In genomic region chr3:42590989-42591756, GRCh38 we compare ENCODE assay signal across 8 cellular contexts. TPM values are rescaled to one million over a fixed set of nuclear protein-coding genes. Genes with fewer than 3 reads are reported as not detected.
A peak's percentile ranks its signal among the peaks of the same experiment; 100 is the strongest.
DNase-seq lines count a peak whose midpoint lies in the region; TF ChIP-seq lines count a peak whose summit lies in the region.

No MANE protein-coding gene starts in this region.

- TF ChIP-seq EP300 in neural cell (conservative IDR thresholded peaks at IDR 0.05; ENCODE audit: poor library complexity, severe bottlenecking), result no peak

- peaks cover 3% of the 10 kb centered on the region; the same call in 1 of the 2 replicates for H3K36me3 ChIP-seq in GM06990 (ENCODE audit: control insufficient read depth, insufficient read depth, low read length)
- peaks cover 49% of the 10 kb centered on the region for H3K36me3 ChIP-seq in OCI-LY7 (ENCODE audit: insufficient read depth, low read length)
- peaks cover 16% of the 10 kb centered on the region for H3K36me3 ChIP-seq in effector memory CD4-positive, alpha-beta T cell (ENCODE audit: control insufficient read depth, insufficient read depth, low read length)
- no peaks in the 10 kb centered on the region for H3K36me3 ChIP-seq in neural cell (ENCODE audit: insufficient read depth, low read length)

- DNase-seq in GM06990 (ENCODE audit: extremely low read depth, insufficient read length), result no peak
- peak; percentile 25 for DNase-seq in OCI-LY7 (ENCODE audit: low spot score)
- DNase-seq in effector memory CD4-positive, alpha-beta T cell, result no peak
- DNase-seq in iPS-NIHi11 (ENCODE audit: low spot score), result no peak
- DNase-seq in UCSD-AML1 (lab: John Stamatoyannopoulos, UW; ENCODE audit: unreplicated experiment), result no peak
- no peak for DNase-seq in GDM1 (lab: John Stamatoyannopoulos, UW)
- DNase-seq in NCI-H1105 (lab: John Stamatoyannopoulos, UW), result no peak

- H3K4me3 ChIP-seq in GM06990 (replicated peaks; ENCODE audit: low read depth, low read length) (peak overlapping the region; percentile 84), OCI-LY7 (ENCODE audit: low read depth, low read length, poor library complexity, severe bottlenecking) (peak overlapping the region; percentile 95), neural cell (ENCODE audit: low read length) (peak overlapping the region; percentile 71)
- peak overlapping the region; percentile 62 for H3K4me3 ChIP-seq in effector memory CD4-positive, alpha-beta T cell (ENCODE audit: insufficient read depth, low read depth, low read length, poor library complexity, severe bottlenecking)

- peak overlapping the region; percentile 62 for H3K27ac ChIP-seq in OCI-LY7 (ENCODE audit: low read depth, low read length, poor library complexity, severe bottlenecking)
- H3K27ac ChIP-seq in effector memory CD4-positive, alpha-beta T cell (ENCODE audit: insufficient read depth, low read length, poor library complexity, severe bottlenecking), result peak overlapping the region; percentile 63
- peak overlapping the region; percentile 47 for H3K27ac ChIP-seq in neural cell (ENCODE audit: low read length)

- BruUV-seq in OCI-LY7 (replicated peaks; lab: Mats Ljungman, UMichigan), result no TSS peak

- CTCF ChIA-PET in OCI-LY7 (lab: Charles Lee; ENCODE audit: unreplicated experiment), result interaction anchor here (1.4 kb wide), 1 partner anchor 9 kb away, joined by 6 read pairs; the partner anchor contains the start of gene NKTR

- TF ChIP-seq CTCF in GM06990 (IDR thresholded peaks at IDR 0.05; ENCODE audit: insufficient read depth, low read length, poor library complexity, severe bottlenecking) (no peak), OCI-LY7 (conservative IDR thresholded peaks at IDR 0.05; ENCODE audit: low read length) (no peak), neural cell (IDR thresholded peaks at IDR 0.05; ENCODE audit: poor library complexity, severe bottlenecking) (no peak)

- no peaks in the 10 kb centered on the region for H3K9me3 ChIP-seq in OCI-LY7 (ENCODE audit: low read length)
- no peaks in the 10 kb centered on the region for H3K9me3 ChIP-seq in effector memory CD4-positive, alpha-beta T cell (ENCODE audit: control insufficient read depth, low read length)
- no peaks in the 10 kb centered on the region for H3K9me3 ChIP-seq in neural cell (ENCODE audit: low read length)

- H2AFZ ChIP-seq in OCI-LY7 (ENCODE audit: low read length) (no peak overlapping the region; the same call in 1 of the 2 replicates), neural cell (ENCODE audit: low read depth, low read length) (peak overlapping the region; percentile 27)

- H4K20me1 ChIP-seq in OCI-LY7 (ENCODE audit: insufficient read depth, low read length) (no peaks in the 10 kb centered on the region), neural cell (ENCODE audit: insufficient read depth) (no peaks in the 10 kb centered on the region)

- H3K4me2 ChIP-seq in OCI-LY7 (ENCODE audit: low read length), result peak overlapping the region; percentile 85
- H3K4me2 ChIP-seq in neural cell (ENCODE audit: low read length), result peak overlapping the region; percentile 86

- no peaks in the 10 kb centered on the region for H3F3A ChIP-seq in neural cell (ENCODE audit: insufficient read depth, low read length, poor library complexity, severe bottlenecking)

- H3K79me2 ChIP-seq in OCI-LY7 (ENCODE audit: insufficient read depth, low read depth, low read length) (peaks cover 46% of the 10 kb centered on the region), neural cell (replicated peaks; ENCODE audit: insufficient read depth, low read length) (peaks cover 12% of the 10 kb centered on the region)

- H3K9me2 ChIP-seq in OCI-LY7 (ENCODE audit: insufficient read depth, low read length) (no peaks in the 10 kb centered on the region), neural cell (ENCODE audit: insufficient read depth, low read length) (no peaks in the 10 kb centered on the region)

- H3K27me3 ChIP-seq in GM06990 (replicated peaks; ENCODE audit: control insufficient read depth, insufficient read depth, low read length) (no peaks in the 10 kb centered on the region), neural cell (ENCODE audit: insufficient read depth, low read depth, low read length) (no peaks in the 10 kb centered on the region)
- H3K27me3 ChIP-seq in effector memory CD4-positive, alpha-beta T cell (replicated peaks; ENCODE audit: control insufficient read depth, insufficient read depth, low read length, poor library complexity, severe bottlenecking), result no peaks in the 10 kb centered on the region

- H3K4me1 ChIP-seq in OCI-LY7 (ENCODE audit: insufficient read depth, low read length, poor library complexity, severe bottlenecking), result peaks cover 26% of the 10 kb centered on the region
- H3K4me1 ChIP-seq in effector memory CD4-positive, alpha-beta T cell (ENCODE audit: control insufficient read depth, insufficient read depth, low read length, poor library complexity, severe bottlenecking), result peaks cover 14% of the 10 kb centered on the region

- H3K9ac ChIP-seq in neural cell (ENCODE audit: low read length), result peak overlapping the region; percentile 73

- intact Hi-C loops in OCI-LY7 (cut with micrococcal nuclease; ENCODE audit: unreplicated experiment), result loop anchor here (1.0 to 10.0 kb wide), 2 partner anchors 9 to 576 kb away; partner anchors contain the start of gene NKTR

- TF ChIP-seq RAD21 in neural cell (conservative IDR thresholded peaks at IDR 0.05), result no peak

- POLR2A ChIA-PET in OCI-LY7 (lab: Charles Lee), result interaction anchor here (0.6 to 4.7 kb wide), 11 partner anchors 8 to 1827 kb away, joined by 4 to 33 read pairs (median 4); partner anchors contain the start of genes NKTR and SEC22C

TF ChIP-seq in neural cell, 6 proteins besides CTCF, POLR2A, EP300 and RAD21:
- TF ChIP-seq TAF1 (IDR thresholded peaks at IDR 0.05; ENCODE audit: low read depth) (no peak), MXI1 (conservative IDR thresholded peaks at IDR 0.05; ENCODE audit: poor library complexity, severe bottlenecking) (no peak), POLR2AphosphoS5 (IDR thresholded peaks at IDR 0.05) (no peak), SMC3 (conservative IDR thresholded peaks at IDR 0.05; ENCODE audit: poor library complexity) (no peak), REST (IDR thresholded peaks at IDR 0.05; ENCODE audit: borderline replicate concordance) (no peak), EZH2 (IDR thresholded peaks at IDR 0.05; ENCODE audit: borderline replicate concordance, insufficient read depth, low read length, poor library complexity, severe bottlenecking) (no peak)

RNA-seq across cellular contexts. Expression of gene SS18L2, which starts 0.5 kb away (rescaled TPM):
- total RNA-seq in OCI-LY7 (2014; rRNA removed; shearing (Covaris generic)), result 44.1 and 48.9 TPM in 2 replicates
- 58.1 and 66.5 TPM in 2 replicates for total RNA-seq in OCI-LY7 (2022)
- 72.2 and 72.9 TPM in 2 replicates for polyA plus RNA-seq in neural cell
- 32.8 and 33.1 TPM in 2 replicates for polyA minus RNA-seq in neural cell

RNA-seq across cellular contexts. Expression of gene NKTR, which starts 9.3 kb away (rescaled TPM):
- 85.1 and 90.2 TPM in 2 replicates for total RNA-seq in OCI-LY7 (2014; rRNA removed; shearing (Covaris generic))
- 154 and 167 TPM in 2 replicates for total RNA-seq in OCI-LY7 (2022)
- polyA plus RNA-seq in neural cell, result 227 and 242 TPM in 2 replicates
- polyA minus RNA-seq in neural cell, result 347 and 399 TPM in 2 replicates

RNA-seq across cellular contexts. Expression of gene SEC22C, which starts 9.4 kb away (rescaled TPM):
- 30.0 and 33.0 TPM in 2 replicates for total RNA-seq in OCI-LY7 (2014; rRNA removed; shearing (Covaris generic))
- 36.2 and 39.5 TPM in 2 replicates for total RNA-seq in OCI-LY7 (2022)
- polyA plus RNA-seq in neural cell, result 82.4 and 93.6 TPM in 2 replicates
- polyA minus RNA-seq in neural cell, result 77.2 and 78.9 TPM in 2 replicates
